In genomic region chr3:72665701-72666443, GRCh38 we compare ENCODE assay signal across 8 cellular contexts.
DNase-seq lines count a peak whose midpoint lies in the region; ATAC-seq, FAIRE-seq and TF ChIP-seq lines count a peak whose summit lies in the region.

No MANE protein-coding gene starts in this region.

- POLR2A ChIA-PET in GM10248 (lab: Yijun Ruan, JAX), result no interaction called here

- DNase-seq in GM10248 (ENCODE audit: extremely low spot score) (peak; percentile 61), NCI-H2171 (lab: John Stamatoyannopoulos, UW) (peak; percentile 73), fibroblast of mammary gland (ENCODE audit: low read depth) (peak; percentile 32), small intestine (peak; percentile 41), uterus (no peak)
- DNase-seq in activated CD8-positive, alpha-beta memory T cell treated with anti-CD3 and anti-CD28 coated beads, Interleukin-2, amount 50 U/mL, for 48 hours, result peak; percentile 77

- 78 to 80% (median 79%) methylated on average over 13 of the region's 13 CpGs for whole genome bisulfite sequencing in small intestine, 3 donors

- no peak for TF ChIP-seq POLR2A in uterus (IDR thresholded peaks at IDR 0.05)

- intact Hi-C loops in uterus (cut with DNase I; ENCODE audit: low total_unique reads), result no loop called here

- H3K4me1 ChIP-seq in small intestine (ENCODE audit: control insufficient read depth in 2 of 2, insufficient read depth in 1 of 2, low read depth in 1 of 2, low read length in 1 of 2) (no peaks in the 10 kb centered on the region), uterus (no peaks in the 10 kb centered on the region)

- H3K9me3 ChIP-seq in small intestine (ENCODE audit: control insufficient read depth, low read depth) (no peaks in the 10 kb centered on the region), uterus (no peaks in the 10 kb centered on the region)

- peak; percentile 35 for TF ChIP-seq CTCF in GM10248 (IDR thresholded peaks at IDR 0.05; ENCODE audit: control extremely low read depth, extremely low read depth, low read depth, missing control alignments)
- peak; percentile 51 for TF ChIP-seq CTCF in fibroblast of mammary gland (conservative IDR thresholded peaks at IDR 0.05; ENCODE audit: control insufficient read depth, insufficient read depth, low read depth, low read length)
- TF ChIP-seq CTCF in uterus (IDR thresholded peaks at IDR 0.05), result peak in 1 of 4 experiments; percentile 28

- no peaks in the 10 kb centered on the region for H3K27me3 ChIP-seq in small intestine (ENCODE audit: control insufficient read depth in 2 of 2, insufficient read depth in 2 of 2, low read length in 2 of 2)
- H3K27me3 ChIP-seq in uterus, result no peaks in the 10 kb centered on the region

- H3K36me3 ChIP-seq in small intestine (ENCODE audit: control insufficient read depth in 2 of 2, insufficient read depth in 2 of 2, low read length in 2 of 2) (no peaks in the 10 kb centered on the region), uterus (no peaks in the 10 kb centered on the region)

- CTCF ChIA-PET in GM10248 (lab: Yijun Ruan, JAX), result interaction anchor here (0.6 to 4.6 kb wide), 79 partner anchors 9 to 936 kb away, joined by 3 to 101 read pairs (median 5); partner anchors contain the start of gene SHQ1

- no peak for FAIRE-seq in small intestine (lab: Jason Lieb, UNC)

- no peak overlapping the region for H3K4me3 ChIP-seq in fibroblast of mammary gland (ENCODE audit: control insufficient read depth, low read depth, low read length)
- H3K4me3 ChIP-seq in small intestine (ENCODE audit: low read depth in 1 of 2, low read length in 2 of 2), result no peak overlapping the region
- no peak overlapping the region for H3K4me3 ChIP-seq in uterus

- H3K27ac ChIP-seq in small intestine (ENCODE audit: low read depth in 1 of 2, low read length in 1 of 2), result no peak overlapping the region
- H3K27ac ChIP-seq in uterus, result no peak overlapping the region

- ATAC-seq in GM18498 (IDR thresholded peaks at IDR 0.05; ENCODE audit: unreplicated experiment) (no peak), GM18520 (IDR thresholded peaks at IDR 0.05; ENCODE audit: unreplicated experiment) (no peak)

Comparison
In these comparisons a context has a peak if more than half of its experiments do, and no peak if none do; other contexts are left out.
1. DNase-seq: peak in GM10248 (single experiment), NCI-H2171 (single experiment), activated CD8-positive, alpha-beta memory T cell treated with anti-CD3 and anti-CD28 coated beads, Interleukin-2, amount 50 U/mL, for 48 hours (single experiment), fibroblast of mammary gland (single experiment) and small intestine (single experiment); none in uterus (0 of 2).